In the genomic region with DNA sequence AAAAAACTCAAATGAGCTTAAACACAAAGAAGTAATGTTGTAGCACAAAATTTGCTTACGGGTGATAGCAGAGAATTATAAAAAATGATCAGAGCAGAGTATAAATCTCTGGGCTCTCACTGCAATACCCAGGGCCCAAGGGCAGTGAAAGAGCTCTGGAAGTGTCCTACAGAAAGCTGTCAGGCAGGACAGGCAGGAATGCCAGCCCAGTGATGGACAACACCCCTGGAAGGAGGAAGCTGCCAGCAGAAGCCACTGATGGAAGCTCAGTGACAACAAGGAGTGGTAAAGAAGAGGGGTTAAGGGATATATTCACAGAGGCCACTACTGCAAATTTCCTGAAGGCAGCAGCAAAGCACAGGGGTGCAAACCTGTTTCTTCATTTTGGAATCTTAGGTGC, we compare ENCODE assay signal across 29 cellular contexts.
"Had no signal": no experiment of that assay in that cellular context is flagged by ENCODE, and none has a peak within 500 bp of the region (broad histone marks: within the 10 kb centered on the region; RNA-seq: fewer than 3 reads in every experiment).

No MANE protein-coding gene starts in this region.

- H3K4me1 Mint-ChIP-seq: activated CD4-positive, alpha-beta T cell treated with anti-CD3 and anti-CD28 coated beads, Interleukin-2, amount 10 ng/mL, durations not matched to agents 24 days and 14 days; activated naive CD8-positive, alpha-beta T cell treated with anti-CD3 and anti-CD28 coated beads for 36 hours; activated T-helper 17 cell treated with anti-CD3 and anti-CD28 coated beads, Interleukin-2, amount 50 U/mL, for 72 hours had no signal

- H3K4me3 ChIP-seq: K562, PC-9, SJCRH30, SK-N-MC had no signal

- H3K9me3 Mint-ChIP-seq: activated CD4-positive, alpha-beta T cell treated with anti-CD3 and anti-CD28 coated beads, Interleukin-2, amount 10 ng/mL, durations not matched to agents 24 days and 14 days; activated CD8-positive, alpha-beta T cell treated with anti-CD3 and anti-CD28 coated beads for 36 hours; activated naive CD8-positive, alpha-beta T cell treated with anti-CD3 and anti-CD28 coated beads for 36 hours; T-helper 1 cell treated with Interleukin-12 subunit alpha and Interleukin-12 subunit beta and Interleukin-4 antibody, amounts not matched to agents 30 μg/mL and 1 μg/mL, for 36 hours; T-helper 2 cell treated with Interferon-gamma antibody and Interleukin-4, amounts not matched to agents 5 μg/mL and 100 μg/mL, for 36 hours had no signal

- H3K9me3 ChIP-seq: SJCRH30 had no signal

- H3K36me3 Mint-ChIP-seq: activated naive CD8-positive, alpha-beta T cell treated with anti-CD3 and anti-CD28 coated beads for 36 hours had no signal

- H3K36me3 ChIP-seq: brain microvascular endothelial cell, SJCRH30 had no signal

- DNase-seq: activated CD4-positive, alpha-beta T cell treated with anti-CD3 and anti-CD28 coated beads, Interleukin-2, amount 10 ng/mL, durations not matched to agents 24 days and 14 days; activated CD4-positive, alpha-beta T cell treated with anti-CD3 and anti-CD28 coated beads, Interleukin-2, amount 50 U/mL, for 4 hours; activated CD8-positive, alpha-beta T cell treated with anti-CD3 and anti-CD28 coated beads for 36 hours; activated effector memory CD4-positive, alpha-beta T cell treated with anti-CD3 and anti-CD28 coated beads, Interleukin-2, amount 50 U/mL, for 16 hours; activated naive CD4-positive, alpha-beta T cell; activated naive CD4-positive, alpha-beta T cell treated with anti-CD3 and anti-CD28 coated beads, Interleukin-2, amount 50 U/mL, for 16 hours; activated naive CD8-positive, alpha-beta T cell treated with anti-CD3 and anti-CD28 coated beads for 36 hours; activated T-cell treated with anti-CD3 and anti-CD28 coated beads, Interleukin-2, amount 50 U/mL, for 1 hour; activated T-cell treated with anti-CD3 and anti-CD28 coated beads, Interleukin-2, amount 50 U/mL, for 72 hours; amniotic stem cell; aorta; brain microvascular endothelial cell; central memory CD4-positive, alpha-beta T cell; NCI-H1105; NCI-H1417 treated with DMSO at 0.1 percent for 48 hours; NCI-H187 treated with DMSO at 0.1 percent for 48 hours; NCI-H2171 treated with DMSO at 0.1 percent for 48 hours; NCI-H2227 treated with DMSO at 0.1 percent for 48 hours; NCI-H446; NCI-H524 treated with DMSO at 0.1 percent for 48 hours; NK-92 treated with Interleukin-12 subunit alpha and Interleukin-12 subunit beta, amount 100 ng/mL, for 24 hours; PC-9; SHP77; SJCRH30 had no signal

- H3K27me3 Mint-ChIP-seq: activated CD4-positive, alpha-beta T cell treated with anti-CD3 and anti-CD28 coated beads, Interleukin-2, amount 10 ng/mL, durations not matched to agents 24 days and 14 days; activated CD8-positive, alpha-beta T cell treated with anti-CD3 and anti-CD28 coated beads for 36 hours; activated naive CD8-positive, alpha-beta T cell treated with anti-CD3 and anti-CD28 coated beads for 36 hours; activated T-helper 17 cell treated with anti-CD3 and anti-CD28 coated beads, Interleukin-2, amount 50 U/mL, for 72 hours had no signal

- H3K27ac Mint-ChIP-seq: activated CD4-positive, alpha-beta T cell treated with anti-CD3 and anti-CD28 coated beads, Interleukin-2, amount 10 ng/mL, durations not matched to agents 24 days and 14 days; activated CD8-positive, alpha-beta T cell treated with anti-CD3 and anti-CD28 coated beads for 36 hours; activated naive CD8-positive, alpha-beta T cell treated with anti-CD3 and anti-CD28 coated beads for 36 hours; activated T-cell treated with anti-CD3 and anti-CD28 coated beads, Interleukin-2, amount 50 U/mL, for 72 hours; activated T-helper 17 cell treated with anti-CD3 and anti-CD28 coated beads, Interleukin-2, amount 50 U/mL, for 72 hours; T-helper 1 cell treated with Interleukin-12 subunit alpha and Interleukin-12 subunit beta and Interleukin-4 antibody, amounts not matched to agents 30 μg/mL and 1 μg/mL, for 36 hours; T-helper 2 cell treated with Interferon-gamma antibody and Interleukin-4, amounts not matched to agents 5 μg/mL and 100 μg/mL, for 36 hours had no signal

- H3K4me3 Mint-ChIP-seq: activated CD4-positive, alpha-beta T cell treated with anti-CD3 and anti-CD28 coated beads, Interleukin-2, amount 10 ng/mL, durations not matched to agents 24 days and 14 days; activated CD8-positive, alpha-beta T cell treated with anti-CD3 and anti-CD28 coated beads for 36 hours; activated naive CD8-positive, alpha-beta T cell treated with anti-CD3 and anti-CD28 coated beads for 36 hours; activated T-cell treated with anti-CD3 and anti-CD28 coated beads, Interleukin-2, amount 50 U/mL, for 72 hours; activated T-helper 17 cell treated with anti-CD3 and anti-CD28 coated beads, Interleukin-2, amount 50 U/mL, for 72 hours; T-helper 1 cell treated with Interleukin-12 subunit alpha and Interleukin-12 subunit beta and Interleukin-4 antibody, amounts not matched to agents 30 μg/mL and 1 μg/mL, for 36 hours; T-helper 2 cell treated with Interferon-gamma antibody and Interleukin-4, amounts not matched to agents 5 μg/mL and 100 μg/mL, for 36 hours had no signal

- H3K4me1 ChIP-seq: SJCRH30 had no signal

- ATAC-seq: activated CD8-positive, alpha-beta T cell treated with anti-CD3 and anti-CD28 coated beads for 36 hours; activated T-cell treated with anti-CD3 and anti-CD28 coated beads, Interleukin-2, amount 50 U/mL, for 72 hours; activated T-helper 17 cell treated with anti-CD3 and anti-CD28 coated beads, Interleukin-2, amount 50 U/mL, for 72 hours; K562 had no signal
